Comparison of ENCODE assay signal across 14 cellular contexts in genomic region chr1:203507227-203507626, GRCh38. TPM values are rescaled to one million over a fixed set of nuclear protein-coding genes. Genes with fewer than 3 reads are reported as not detected.
DNase-seq lines count a peak whose midpoint lies in the region; ATAC-seq, FAIRE-seq and TF ChIP-seq lines count a peak whose summit lies in the region.
"Had no signal": no experiment of that assay in that cellular context is flagged by ENCODE, and none has a peak within 500 bp of the region (broad histone marks: within the 10 kb centered on the region; RNA-seq: fewer than 3 reads in every experiment).

No MANE protein-coding gene starts in this region.

- no peak overlapping the region for H3K9ac ChIP-seq in neural progenitor cell

- TF ChIP-seq EP300 in A549 (IDR thresholded peaks at IDR 0.05) = no peak

- H3K79me2 ChIP-seq in OCI-LY7 (ENCODE audit: insufficient read depth, low read depth, low read length) (no peaks in the 10 kb centered on the region), neural progenitor cell (ENCODE audit: low read depth) (no peaks in the 10 kb centered on the region)

- DNase-seq in A549 (ENCODE audit: low read depth in 1 of 2, low spot score in 1 of 2) (no peak), OCI-LY7 (ENCODE audit: low spot score) (no peak), foreskin fibroblast (peak; percentile 39 to 60), neural progenitor cell (ENCODE audit: low spot score) (no peak), NCI-H226 (no peak)
- no peak for DNase-seq in NK-92 treated with Interleukin-12 subunit alpha and Interleukin-12 subunit beta, amount 100 ng/mL, for 24 hours (lab: John Stamatoyannopoulos, UW)
- DNase-seq: activated T-cell treated with anti-CD3 and anti-CD28 coated beads for 4 hours; naive thymus-derived CD8-positive, alpha-beta T cell; stimulated activated CD4-positive, alpha-beta T cell treated with anti-CD3 and anti-CD28 coated beads, Interleukin-2, amount 100 ng/mL, for 24 hours; tibial artery had no signal

- H3K36me3 Mint-ChIP-seq in neural progenitor cell = no peaks in the 10 kb centered on the region
- H3K36me3 Mint-ChIP-seq: naive thymus-derived CD8-positive, alpha-beta T cell had no signal

- peaks cover 13% of the 10 kb centered on the region for H3K27me3 Mint-ChIP-seq in neural progenitor cell (ENCODE audit: insufficient read depth, low read depth)

- no peak for TF ChIP-seq CTCF in A549 (IDR thresholded peaks at IDR 0.05)
- no peak for TF ChIP-seq CTCF in OCI-LY7 (conservative IDR thresholded peaks at IDR 0.05; ENCODE audit: low read length)
- no peak for TF ChIP-seq CTCF in foreskin fibroblast (IDR thresholded peaks at IDR 0.05; ENCODE audit: low read depth, low read length)
- no peak for TF ChIP-seq CTCF in neural progenitor cell (IDR thresholded peaks at IDR 0.05)

- ATAC-seq in A549 (no peak), HG03521 (IDR thresholded peaks at IDR 0.05; ENCODE audit: unreplicated experiment) (no peak), esophagus mucosa (no peak)
- ATAC-seq: naive thymus-derived CD8-positive, alpha-beta T cell had no signal

- no peak for TF ChIP-seq POLR2A in A549 (IDR thresholded peaks at IDR 0.05; ENCODE audit: low read length)

- BruUV-seq in OCI-LY7 (replicated peaks; lab: Mats Ljungman, UMichigan) = no TSS peak

- H4K20me1 ChIP-seq in OCI-LY7 (ENCODE audit: insufficient read depth, low read length) = no peaks in the 10 kb centered on the region
- H4K20me1 ChIP-seq in neural progenitor cell (ENCODE audit: low read depth) = no peaks in the 10 kb centered on the region

- WGBS in A549 (ENCODE audit: missing lambda C conversion rate) = 72% methylated on average over 3 of the region's 3 CpGs

- TF ChIP-seq RAD21 in A549 (conservative IDR thresholded peaks at IDR 0.05 in 1 of 2, IDR thresholded peaks at IDR 0.05 in 1 of 2) = no peak

- H3K4me1 Mint-ChIP-seq in neural progenitor cell = peaks cover 56% of the 10 kb centered on the region

- H3K4me2 ChIP-seq in A549 (no peak overlapping the region), OCI-LY7 (ENCODE audit: low read length) (no peak overlapping the region), neural progenitor cell (peak overlapping the region; percentile 39)

- intact Hi-C loops in OCI-LY7 (cut with micrococcal nuclease; ENCODE audit: unreplicated experiment) = loop anchor here (5.0 to 10.0 kb wide), 2 partner anchors 120 to 348 kb away; partner anchors contain the start of gene ATP2B4

- H2AFZ ChIP-seq in OCI-LY7 (ENCODE audit: low read length) = peak overlapping the region; percentile 26; the same call in 1 of the 2 replicates
- peak overlapping the region; percentile 19 for H2AFZ ChIP-seq in neural progenitor cell (replicated peaks)

- no peaks in the 10 kb centered on the region for H3K9me2 ChIP-seq in OCI-LY7 (ENCODE audit: insufficient read depth, low read length)

- H3K4me1 ChIP-seq in A549 = peaks cover 31% of the 10 kb centered on the region
- H3K4me1 ChIP-seq in OCI-LY7 (ENCODE audit: insufficient read depth, low read length, poor library complexity, severe bottlenecking) = no peaks in the 10 kb centered on the region
- H3K4me1 ChIP-seq in neural progenitor cell = peaks cover 38% of the 10 kb centered on the region

- H3K9me3 ChIP-seq in A549 (no peaks in the 10 kb centered on the region), OCI-LY7 (ENCODE audit: low read length) (no peaks in the 10 kb centered on the region), neural progenitor cell (ENCODE audit: low read depth) (no peaks in the 10 kb centered on the region)
- H3K9me3 ChIP-seq: tibial artery had no signal

- no peaks in the 10 kb centered on the region for H3K9me3 Mint-ChIP-seq in neural progenitor cell
- H3K9me3 Mint-ChIP-seq: central memory CD8-positive, alpha-beta T cell; naive thymus-derived CD8-positive, alpha-beta T cell had no signal

- no peak overlapping the region for H3K4me3 ChIP-seq in A549
- no peak overlapping the region for H3K4me3 ChIP-seq in OCI-LY7 (ENCODE audit: low read depth, low read length, poor library complexity, severe bottlenecking)
- no peak overlapping the region for H3K4me3 ChIP-seq in foreskin fibroblast (ENCODE audit: low read depth in 1 of 2, low read length in 2 of 2)
- H3K4me3 ChIP-seq in neural progenitor cell = no peak overlapping the region
- H3K4me3 ChIP-seq: tibial artery had no signal

- peak overlapping the region; percentile 5 for H3K4me3 Mint-ChIP-seq in neural progenitor cell
- H3K4me3 Mint-ChIP-seq: central memory CD8-positive, alpha-beta T cell; naive thymus-derived CD8-positive, alpha-beta T cell had no signal

- no peaks in the 10 kb centered on the region for H3K36me3 ChIP-seq in OCI-LY7 (ENCODE audit: insufficient read depth, low read length)
- H3K36me3 ChIP-seq in neural progenitor cell = no peaks in the 10 kb centered on the region
- H3K36me3 ChIP-seq: tibial artery had no signal

- H3K27me3 ChIP-seq in neural progenitor cell = no peaks in the 10 kb centered on the region
- H3K27me3 ChIP-seq: tibial artery had no signal

- CTCF ChIA-PET in A549 (lab: Yijun Ruan, JAX) (interaction anchor here (0.7 to 10.9 kb wide), 10 partner anchors 10 to 240 kb away, joined by 3 to 343 read pairs (median 3); no protein-coding TSS in a partner anchor), OCI-LY7 (lab: Charles Lee; ENCODE audit: unreplicated experiment) (no interaction called here)

- H3K27ac Mint-ChIP-seq in neural progenitor cell = peak overlapping the region; percentile 95

- H3K27ac ChIP-seq in A549 = peak overlapping the region; percentile 29 to 69; a peak in 5 of 6 replicates
- no peak overlapping the region for H3K27ac ChIP-seq in OCI-LY7 (ENCODE audit: low read depth, low read length, poor library complexity, severe bottlenecking)
- no peak overlapping the region for H3K27ac ChIP-seq in neural progenitor cell
- H3K27ac ChIP-seq: C4-2B had no signal

- H3F3A ChIP-seq in neural progenitor cell (ENCODE audit: low read depth) = peaks cover 12% of the 10 kb centered on the region

- FAIRE-seq in A549 (lab: Jason Lieb, UNC) = no peak

- POLR2A ChIA-PET in A549 (lab: Yijun Ruan, JAX) (no interaction called here), OCI-LY7 (lab: Charles Lee) (no interaction called here)

TF ChIP-seq in A549, 52 proteins besides CTCF, POLR2A, EP300 and RAD21:
- TF ChIP-seq CHD4 (IDR thresholded peaks at IDR 0.05; ENCODE audit: borderline replicate concordance) (no peak), HES2 (IDR thresholded peaks at IDR 0.05) (no peak), RNF2 (IDR thresholded peaks at IDR 0.05; ENCODE audit: borderline replicate concordance, low read depth) (no peak), ZSCAN20 (CRISPR knock-in tag; IDR thresholded peaks at IDR 0.05) (no peak)

RNA-seq across cellular contexts. Expression of gene OPTC, which starts 13.3 kb away (rescaled TPM):
- polyA plus RNA-seq in A549 (2011; rRNA removed) (not detected in 2 replicates), A549 (2017; fragmentation: RNase III; extraction: RNeasy Plus Mini Kit Qiagen cat#74134 plus additional on column Dnase treatment) (not detected in 3 replicates)
- not detected in 2 replicates for polyA plus RNA-seq in A549 (2012; cell fraction: cytosol; rRNA removed)
- not detected in 2 replicates for polyA plus RNA-seq in A549 (2012; cell fraction: nucleus; rRNA removed)
- polyA minus RNA-seq in A549 (2011; rRNA and poly(A)+ RNA removed) = not detected in 2 replicates
- total RNA-seq in OCI-LY7 (2014; rRNA removed; shearing (Covaris generic)) = not detected in 2 replicates
- total RNA-seq in OCI-LY7 (2022) (not detected in 2 replicates), neural progenitor cell (ENCODE audit: low replicate concordance) (0.50 TPM in 1 of 2 replicates, not detected in the other), esophagus mucosa (not detected)
- total RNA-seq: naive thymus-derived CD8-positive, alpha-beta T cell had no signal
- polyA plus RNA-seq: naive thymus-derived CD8-positive, alpha-beta T cell had no signal

RNA-seq across cellular contexts. Expression of gene PRELP, which starts 31.6 kb away (rescaled TPM):
- polyA plus RNA-seq in A549 (2011; rRNA removed) = not detected in 2 replicates
- polyA plus RNA-seq in A549 (2012; cell fraction: cytosol; rRNA removed) = not detected in 2 replicates
- polyA plus RNA-seq in A549 (2012; cell fraction: nucleus; rRNA removed) = 0.01 TPM in 1 of 2 replicates, not detected in the other
- not detected in 3 replicates for polyA plus RNA-seq in A549 (2017; fragmentation: RNase III; extraction: RNeasy Plus Mini Kit Qiagen cat#74134 plus additional on column Dnase treatment)
- not detected in 2 replicates for polyA minus RNA-seq in A549 (2011; rRNA and poly(A)+ RNA removed)
- 0.03 TPM in 1 of 2 replicates, not detected in the other for total RNA-seq in OCI-LY7 (2014; rRNA removed; shearing (Covaris generic))
- not detected in 2 replicates for total RNA-seq in OCI-LY7 (2022)
- total RNA-seq in neural progenitor cell (ENCODE audit: low replicate concordance) = 0.26 and 0.34 TPM in 2 replicates
- 1.5 TPM for total RNA-seq in esophagus mucosa
- total RNA-seq: naive thymus-derived CD8-positive, alpha-beta T cell had no signal
- polyA plus RNA-seq: naive thymus-derived CD8-positive, alpha-beta T cell had no signal

Comparison
In these comparisons a context has a peak if more than half of its experiments do, and no peak if none do; other contexts are left out.
1. DNase-seq: peak in foreskin fibroblast (2 of 2); none in A549 (0 of 2), OCI-LY7 (single experiment), neural progenitor cell (single experiment), NK-92 treated with Interleukin-12 subunit alpha and Interleukin-12 subunit beta, amount 100 ng/mL, for 24 hours (single experiment) and NCI-H226 (single experiment).
2. H3K27ac ChIP-seq: peak in A549 (2 of 2); none in OCI-LY7 (single experiment) and neural progenitor cell (single experiment).